In the genomic region with DNA sequence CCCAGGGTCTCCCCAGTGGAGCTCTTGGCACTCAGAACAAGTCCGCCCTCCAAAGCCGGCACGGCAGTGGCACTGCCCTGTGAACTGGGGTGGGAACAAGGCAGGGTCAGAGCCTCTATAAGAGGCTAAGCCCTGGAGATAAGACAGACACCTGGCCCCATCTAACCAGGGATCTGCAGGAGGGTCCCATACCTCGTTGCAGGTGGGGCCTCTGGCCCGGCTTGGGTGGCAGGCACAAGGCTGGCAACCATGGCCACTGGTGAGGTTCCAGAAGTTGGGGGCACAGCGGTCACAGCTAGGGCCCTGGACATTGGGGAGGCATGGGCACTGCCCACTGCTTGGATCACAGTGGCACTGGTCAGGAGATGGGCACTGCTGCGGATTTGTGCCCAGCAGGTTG, we compare ENCODE assay signal across 37 cellular contexts. TPM values are rescaled to one million over a fixed set of nuclear protein-coding genes. Genes with fewer than 3 reads are reported as not detected.
"Had no signal": no experiment of that assay in that cellular context is flagged by ENCODE, and none has a peak within 500 bp of the region (broad histone marks: within the 10 kb centered on the region; RNA-seq: fewer than 3 reads in every experiment).

No MANE protein-coding gene starts in this region.

- H3K4me1 Mint-ChIP-seq: activated T-helper 17 cell treated with anti-CD3 and anti-CD28 coated beads, Interleukin-2, amount 50 U/mL, for 72 hours had no signal

- H3K4me3 ChIP-seq: adrenal gland, body of pancreas, breast epithelium had no signal

- DNase-seq: activated B cell treated with CpG ODN at 0.5 μM for 24 hours; activated CD4-positive, alpha-beta memory T cell treated with anti-CD3 and anti-CD28 coated beads for 36 hours; activated CD4-positive, alpha-beta T cell treated with anti-CD3 and anti-CD28 coated beads for 4 hours; activated CD4-positive, alpha-beta T cell treated with anti-CD3 and anti-CD28 coated beads, Interleukin-2, amount 10 ng/mL, durations not matched to agents 24 days and 14 days; activated CD4-positive, alpha-beta T cell treated with anti-CD3 and anti-CD28 coated beads, Interleukin-2, amount 50 U/mL, for 1 hour; activated CD4-positive, alpha-beta T cell treated with anti-CD3 and anti-CD28 coated beads, Interleukin-2, amount 50 U/mL, for 4 hours; activated CD4-positive, CD25-positive, alpha-beta regulatory T cell treated with anti-CD3 and anti-CD28 coated beads, Interleukin-2, amount 50 U/mL, for 72 hours; activated CD8-positive, alpha-beta memory T cell treated with anti-CD3 and anti-CD28 coated beads, Interleukin-2, amount 50 U/mL, for 4 hours; activated CD8-positive, alpha-beta T cell treated with anti-CD3 and anti-CD28 coated beads for 36 hours; activated effector memory CD4-positive, alpha-beta T cell treated with anti-CD3 and anti-CD28 coated beads, Interleukin-2, amount 50 U/mL, for 16 hours; activated gamma-delta T cell treated with Interleukin-2 at 50 U/mL for 16 hours; activated naive CD4-positive, alpha-beta T cell; activated naive CD4-positive, alpha-beta T cell treated with anti-CD3 and anti-CD28 coated beads for 36 hours; activated naive CD4-positive, alpha-beta T cell treated with anti-CD3 and anti-CD28 coated beads, Interleukin-2, amount 50 U/mL, for 16 hours; activated naive CD8-positive, alpha-beta T cell treated with anti-CD3 and anti-CD28 coated beads for 36 hours; activated T-cell treated with anti-CD3 and anti-CD28 coated beads for 4 hours; activated T-cell treated with anti-CD3 and anti-CD28 coated beads, Interleukin-2, amount 50 U/mL, for 1 hour; activated T-cell treated with anti-CD3 and anti-CD28 coated beads, Interleukin-2, amount 50 U/mL, for 4 hours; activated T-cell treated with anti-CD3 and anti-CD28 coated beads, Interleukin-2, amount 50 U/mL, for 72 hours; adrenal gland; amniotic stem cell; aorta; body of pancreas; brain microvascular endothelial cell; cerebellar nuclear complex; T-helper 1 cell; T-helper 2 cell; T-helper 9 cell had no signal

- H3K27me3 Mint-ChIP-seq: activated CD4-positive, alpha-beta memory T cell treated with anti-CD3 and anti-CD28 coated beads for 36 hours; activated CD4-positive, alpha-beta T cell treated with anti-CD3 and anti-CD28 coated beads, Interleukin-2, amount 10 ng/mL, durations not matched to agents 24 days and 14 days; activated CD8-positive, alpha-beta T cell treated with anti-CD3 and anti-CD28 coated beads for 36 hours; activated naive CD8-positive, alpha-beta T cell treated with anti-CD3 and anti-CD28 coated beads for 36 hours; activated T-helper 17 cell treated with anti-CD3 and anti-CD28 coated beads, Interleukin-2, amount 50 U/mL, for 72 hours; central memory CD8-positive, alpha-beta T cell had no signal

- H3K4me3 Mint-ChIP-seq: activated B cell treated with CpG ODN at 0.5 μM for 24 hours; activated CD4-positive, alpha-beta memory T cell treated with anti-CD3 and anti-CD28 coated beads for 36 hours; activated CD4-positive, alpha-beta T cell treated with anti-CD3 and anti-CD28 coated beads, Interleukin-2, amount 10 ng/mL, durations not matched to agents 24 days and 14 days; activated CD8-positive, alpha-beta T cell treated with anti-CD3 and anti-CD28 coated beads for 36 hours; activated naive CD4-positive, alpha-beta T cell treated with anti-CD3 and anti-CD28 coated beads for 36 hours; activated naive CD8-positive, alpha-beta T cell treated with anti-CD3 and anti-CD28 coated beads for 36 hours; activated T-cell treated with anti-CD3 and anti-CD28 coated beads, Interleukin-2, amount 50 U/mL, for 4 hours; activated T-cell treated with anti-CD3 and anti-CD28 coated beads, Interleukin-2, amount 50 U/mL, for 72 hours; activated T-helper 1 cell treated with anti-CD3 and anti-CD28 coated beads, Interleukin-12 subunit alpha, Interleukin-12 subunit beta, Interleukin-2, Interleukin-4 antibody, amounts not matched to agents 30 ng/mL and 10 ng/mL and 1 ng/mL, durations not matched to agents 14 hours and 24 hours and 36 hours; activated T-helper 17 cell treated with anti-CD3 and anti-CD28 coated beads, Interleukin-2, amount 50 U/mL, for 72 hours; central memory CD8-positive, alpha-beta T cell; T-helper 1 cell treated with Interleukin-12 subunit alpha and Interleukin-12 subunit beta and Interleukin-4 antibody, amounts not matched to agents 30 μg/mL and 1 μg/mL, for 36 hours; T-helper 2 cell treated with Interferon-gamma antibody and Interleukin-4, amounts not matched to agents 5 μg/mL and 100 μg/mL, for 36 hours had no signal

- H3K27me3 ChIP-seq: adrenal gland, body of pancreas, brain microvascular endothelial cell, breast epithelium had no signal

- H3K27ac Mint-ChIP-seq: activated B cell treated with CpG ODN at 0.5 μM for 24 hours; activated CD4-positive, alpha-beta memory T cell treated with anti-CD3 and anti-CD28 coated beads for 36 hours; activated CD4-positive, alpha-beta T cell treated with anti-CD3 and anti-CD28 coated beads, Interleukin-2, amount 10 ng/mL, durations not matched to agents 24 days and 14 days; activated CD8-positive, alpha-beta T cell treated with anti-CD3 and anti-CD28 coated beads for 36 hours; activated naive CD4-positive, alpha-beta T cell treated with anti-CD3 and anti-CD28 coated beads for 36 hours; activated naive CD8-positive, alpha-beta T cell treated with anti-CD3 and anti-CD28 coated beads for 36 hours; activated T-cell treated with anti-CD3 and anti-CD28 coated beads, Interleukin-2, amount 50 U/mL, for 72 hours; activated T-helper 1 cell treated with anti-CD3 and anti-CD28 coated beads, Interleukin-12 subunit alpha, Interleukin-12 subunit beta, Interleukin-2, Interleukin-4 antibody, amounts not matched to agents 30 ng/mL and 10 ng/mL and 1 ng/mL, durations not matched to agents 14 hours and 24 hours and 36 hours; activated T-helper 17 cell treated with anti-CD3 and anti-CD28 coated beads, Interleukin-2, amount 50 U/mL, for 72 hours; T-helper 1 cell treated with Interleukin-12 subunit alpha and Interleukin-12 subunit beta and Interleukin-4 antibody, amounts not matched to agents 30 μg/mL and 1 μg/mL, for 36 hours; T-helper 2 cell treated with Interferon-gamma antibody and Interleukin-4, amounts not matched to agents 5 μg/mL and 100 μg/mL, for 36 hours had no signal

- H3K9me3 Mint-ChIP-seq: activated B cell treated with CpG ODN at 0.5 μM for 24 hours; activated CD4-positive, alpha-beta memory T cell treated with anti-CD3 and anti-CD28 coated beads for 36 hours; activated CD4-positive, alpha-beta T cell treated with anti-CD3 and anti-CD28 coated beads, Interleukin-2, amount 10 ng/mL, durations not matched to agents 24 days and 14 days; activated CD8-positive, alpha-beta T cell treated with anti-CD3 and anti-CD28 coated beads for 36 hours; activated naive CD4-positive, alpha-beta T cell treated with anti-CD3 and anti-CD28 coated beads for 36 hours; activated naive CD4-positive, alpha-beta T cell treated with anti-CD3 and anti-CD28 coated beads, Interleukin-2, amount 50 U/mL, for 72 hours; activated naive CD8-positive, alpha-beta T cell treated with anti-CD3 and anti-CD28 coated beads for 36 hours; activated T-cell treated with anti-CD3 and anti-CD28 coated beads, Interleukin-2, amount 50 U/mL, for 4 hours; activated T-cell treated with anti-CD3 and anti-CD28 coated beads, Interleukin-2, amount 50 U/mL, for 72 hours; activated T-helper 1 cell treated with anti-CD3 and anti-CD28 coated beads, Interleukin-12 subunit alpha, Interleukin-12 subunit beta, Interleukin-2, Interleukin-4 antibody, amounts not matched to agents 30 ng/mL and 10 ng/mL and 1 ng/mL, durations not matched to agents 14 hours and 24 hours and 36 hours; activated T-helper 17 cell treated with anti-CD3 and anti-CD28 coated beads, Interleukin-2, amount 50 U/mL, for 72 hours; central memory CD8-positive, alpha-beta T cell; T-helper 1 cell treated with Interleukin-12 subunit alpha and Interleukin-12 subunit beta and Interleukin-4 antibody, amounts not matched to agents 30 μg/mL and 1 μg/mL, for 36 hours; T-helper 2 cell treated with Interferon-gamma antibody and Interleukin-4, amounts not matched to agents 5 μg/mL and 100 μg/mL, for 36 hours had no signal

- ATAC-seq: activated CD8-positive, alpha-beta T cell treated with anti-CD3 and anti-CD28 coated beads for 36 hours; activated naive CD4-positive, alpha-beta T cell treated with anti-CD3 and anti-CD28 coated beads, Interleukin-2, amount 50 U/mL, for 72 hours; activated T-cell treated with anti-CD3 and anti-CD28 coated beads, Interleukin-2, amount 50 U/mL, for 4 hours; activated T-cell treated with anti-CD3 and anti-CD28 coated beads, Interleukin-2, amount 50 U/mL, for 72 hours; activated T-helper 17 cell treated with anti-CD3 and anti-CD28 coated beads, Interleukin-2, amount 50 U/mL, for 72 hours; body of pancreas had no signal

- H3K9me3 ChIP-seq: adrenal gland, body of pancreas, breast epithelium had no signal

- H3K36me3 Mint-ChIP-seq: activated CD4-positive, alpha-beta memory T cell treated with anti-CD3 and anti-CD28 coated beads for 36 hours; activated naive CD8-positive, alpha-beta T cell treated with anti-CD3 and anti-CD28 coated beads for 36 hours had no signal

- H3K27ac ChIP-seq: body of pancreas, brain microvascular endothelial cell, breast epithelium, VCaP had no signal

RNA-seq across cellular contexts. Expression of gene LAMB2, which starts 8.6 kb away (rescaled TPM):
- total RNA-seq: activated B cell treated with CpG ODN at 0.5 μM for 24 hours; activated CD4-positive, alpha-beta memory T cell treated with anti-CD3 and anti-CD28 coated beads for 36 hours; activated CD4-positive, alpha-beta T cell treated with anti-CD3 and anti-CD28 coated beads, Interleukin-2, amount 10 ng/mL, durations not matched to agents 24 days and 14 days; activated CD8-positive, alpha-beta memory T cell treated with anti-CD3 and anti-CD28 coated beads for 36 hours; activated CD8-positive, alpha-beta T cell treated with anti-CD3 and anti-CD28 coated beads for 36 hours; activated naive CD4-positive, alpha-beta T cell treated with anti-CD3 and anti-CD28 coated beads for 36 hours; activated naive CD8-positive, alpha-beta T cell treated with anti-CD3 and anti-CD28 coated beads for 36 hours; activated T-helper 1 cell treated with anti-CD3 and anti-CD28 coated beads, Interleukin-12 subunit alpha, Interleukin-12 subunit beta, Interleukin-2, Interleukin-4 antibody, amounts not matched to agents 30 ng/mL and 10 ng/mL and 1 ng/mL, durations not matched to agents 14 hours and 24 hours and 36 hours had no signal
